Comparison of ENCODE assay signal across 14 cellular contexts in genomic region chr17:75695830-75696271, GRCh38. TPM values are rescaled to one million over a fixed set of nuclear protein-coding genes. Genes with fewer than 3 reads are reported as not detected.
DNase-seq lines count a peak whose midpoint lies in the region; ATAC-seq and TF ChIP-seq lines count a peak whose summit lies in the region.
"Had no signal": no experiment of that assay in that cellular context is flagged by ENCODE, and none has a peak within 500 bp of the region (broad histone marks: within the 10 kb centered on the region; RNA-seq: fewer than 3 reads in every experiment).

No MANE protein-coding gene starts in this region.

- TF ChIP-seq POLR2A in body of pancreas (IDR thresholded peaks at IDR 0.05) = no peak

- ATAC-seq in body of pancreas = no peak
- no peak for ATAC-seq in GM18502 (IDR thresholded peaks at IDR 0.05; ENCODE audit: poor library complexity, unreplicated experiment)

- H3K36me3 ChIP-seq in body of pancreas (replicated peaks in 1 of 2; ENCODE audit: insufficient read depth in 1 of 2, low read depth in 2 of 2) = peaks cover 0 to 3% of the 10 kb centered on the region in 2 donors
- peaks cover 26% of the 10 kb centered on the region for H3K36me3 ChIP-seq in left ventricle myocardium inferior

- H3K4me1 ChIP-seq in body of pancreas (peaks cover 93% of the 10 kb centered on the region), left ventricle myocardium inferior (peaks cover 98% of the 10 kb centered on the region)

- peak overlapping the region in 3 of 4 donors; percentile 86 to 91 (median 88) for H3K27ac ChIP-seq in body of pancreas
- peak overlapping the region; percentile 96 for H3K27ac ChIP-seq in left ventricle myocardium inferior (replicated peaks)

- no peak overlapping the region for H3K4me3 ChIP-seq in AG10803 (ENCODE audit: low read length)
- H3K4me3 ChIP-seq in body of pancreas = no peak overlapping the region
- no peak overlapping the region for H3K4me3 ChIP-seq in left ventricle myocardium inferior
- H3K4me3 ChIP-seq: SJSA1 had no signal

- H3K9me3 ChIP-seq in body of pancreas (no peaks in the 10 kb centered on the region), left ventricle myocardium inferior (replicated peaks) (no peaks in the 10 kb centered on the region)
- H3K9me3 ChIP-seq: SJSA1 had no signal

- DNase-seq in AG10803 (ENCODE audit: low read depth) = peak; percentile 49
- DNase-seq in body of pancreas = no peak
- DNase-seq in left ventricle myocardium inferior = peak; percentile 73
- DNase-seq in pons (ENCODE audit: low spot score) = peak; percentile 48
- DNase-seq in GDM1 (lab: John Stamatoyannopoulos, UW) = no peak
- DNase-seq in islet precursor cell = no peak
- no peak for DNase-seq in effector CD4-positive, alpha-beta T cell
- DNase-seq: activated CD4-positive, CD25-positive, alpha-beta regulatory T cell treated with anti-CD3 and anti-CD28 coated beads, Interleukin-2, amount 50 U/mL, for 72 hours; activated T-cell treated with anti-CD3 and anti-CD28 coated beads, Interleukin-2, amount 50 U/mL, for 24 hours; aorta; NCI-H1436; NCI-H748 treated with DMSO at 0.1 percent for 48 hours had no signal

- 85 to 99% methylated on average over 9 to 12 of the region's 12 CpGs for WGBS in body of pancreas, 2 donors

- intact Hi-C loops in body of pancreas (cut with DNase I) (no loop called here), left ventricle myocardium inferior (cut with micrococcal nuclease) (no loop called here)

- TF ChIP-seq CTCF in AG10803 (conservative IDR thresholded peaks at IDR 0.05; ENCODE audit: low read length) (no peak), body of pancreas (IDR thresholded peaks at IDR 0.05) (no peak), left ventricle myocardium inferior (IDR thresholded peaks at IDR 0.05; ENCODE audit: borderline replicate concordance) (no peak)

- H3K27me3 ChIP-seq in body of pancreas (no peaks in the 10 kb centered on the region), left ventricle myocardium inferior (ENCODE audit: low read depth) (no peaks in the 10 kb centered on the region)
- H3K27me3 ChIP-seq: SJSA1 had no signal

RNA-seq across cellular contexts. Expression of gene ITGB4, which starts 25.4 kb away (rescaled TPM):
- total RNA-seq in body of pancreas = 10 to 100 TPM; 25.1 to 33.7 TPM
- 10.6 TPM for total RNA-seq in left ventricle myocardium inferior
- total RNA-seq: SJSA1 had no signal

RNA-seq across cellular contexts. Expression of gene SAP30BP, which starts 28.7 kb away (rescaled TPM):
- 10 to 100 TPM; 47.2 to 73.8 TPM for total RNA-seq in body of pancreas
- 47.2 TPM for total RNA-seq in left ventricle myocardium inferior

RNA-seq across cellular contexts. Expression of gene RECQL5, which starts 28.9 kb away (rescaled TPM):
- total RNA-seq in body of pancreas = 10 to 100 TPM in 1 of 2 donors, 1 to 10 TPM in 1; 8.6 to 38.6 TPM
- 17.3 TPM for total RNA-seq in left ventricle myocardium inferior

Comparison
In these comparisons a context has a peak if more than half of its experiments do, and no peak if none do; other contexts are left out.
1. DNase-seq: peak in AG10803 (single experiment), left ventricle myocardium inferior (single experiment) and pons (single experiment); none in body of pancreas (0 of 4), GDM1 (single experiment), islet precursor cell (single experiment) and effector CD4-positive, alpha-beta T cell (single experiment).